1 cellular context compared by ENCODE assay signal in genomic region chr10:115050375-115050960, GRCh38.
TF ChIP-seq lines count a peak whose summit lies in the region.

No MANE protein-coding gene starts in this region.

TF ChIP-seq in K562, 482 proteins besides CTCF, POLR2A, EP300 and RAD21:
- TF ChIP-seq AFF1 (IDR thresholded peaks at IDR 0.05; ENCODE audit: low read depth in 1 of 2, partially characterized antibody in 2 of 2) (no peak), ZNF79 (CRISPR knock-in tag; IDR thresholded peaks at IDR 0.05; ENCODE audit: low read depth) (peak; percentile 47; the same call in 1 of the 2 replicates), E2F3 (CRISPR knock-in tag; IDR thresholded peaks at IDR 0.05) (0 out of 2 replicates have a peak, but pooled peaks have one; percentile 7), ZNF589 (CRISPR knock-in tag; IDR thresholded peaks at IDR 0.05; ENCODE audit: low read depth) (peak; percentile 49; the same call in 1 of the 2 replicates), ETV1 (tag; conservative IDR thresholded peaks at IDR 0.05; ENCODE audit: low read depth) (0 out of 2 replicates have a peak, but pooled peaks have one; percentile 12), SNAPC5 (CRISPR knock-in tag; IDR thresholded peaks at IDR 0.05) (no peak), ZNF175 (CRISPR knock-in tag; IDR thresholded peaks at IDR 0.05; ENCODE audit: low read depth) (0 out of 2 replicates have a peak, but pooled peaks have one; percentile 30), ZNF174 (CRISPR knock-in tag; IDR thresholded peaks at IDR 0.05) (no peak), RBM14 (IDR thresholded peaks at IDR 0.05; ENCODE audit: borderline replicate concordance, insufficient read depth, low read depth, low read length) (no peak), CBFA2T2 (conservative IDR thresholded peaks at IDR 0.05) (no peak), MBD1 (CRISPR knock-in tag; IDR thresholded peaks at IDR 0.05) (no peak), NR2C1 (IDR thresholded peaks at IDR 0.05) (no peak), NR2C1 (tag; IDR thresholded peaks at IDR 0.05) (peak; percentile 47; the same call in 1 of the 2 replicates), CBX3 (IDR thresholded peaks at IDR 0.05; ENCODE audit: borderline replicate concordance in 1 of 2, low read length in 2 of 2) (no peak), ZNF76 (CRISPR knock-in tag; IDR thresholded peaks at IDR 0.05; ENCODE audit: borderline replicate concordance) (0 out of 2 replicates have a peak, but pooled peaks have one; percentile 37), SMARCE1 (IDR thresholded peaks at IDR 0.05) (no peak), ZNF740 (CRISPR knock-in tag; IDR thresholded peaks at IDR 0.05) (no peak), ZNF740 (tag; IDR thresholded peaks at IDR 0.05) (peak in 1 of 2 experiments; percentile 77; a peak in 2 of 4 replicates), ZNF639 (CRISPR knock-in tag; conservative IDR thresholded peaks at IDR 0.05 in 1 of 2, IDR thresholded peaks at IDR 0.05 in 1 of 2) (0 out of 4 replicates have a peak, but pooled peaks of 1 of the 2 experiments have one; percentile 58), ZNF395 (CRISPR knock-in tag; IDR thresholded peaks at IDR 0.05) (0 out of 2 replicates have a peak, but pooled peaks have one; percentile 27), BACH1 (tag; IDR thresholded peaks at IDR 0.05) (peak; percentile 32; the same call in 1 of the 2 replicates), SMAD3 (CRISPR knock-in tag; conservative IDR thresholded peaks at IDR 0.05) (peak; percentile 45; the same call in 1 of the 2 replicates), FOS (IDR thresholded peaks at IDR 0.05; ENCODE audit: extremely low read depth, insufficient read length) (no peak), NR4A1 (CRISPR knock-in tag; IDR thresholded peaks at IDR 0.05) (no peak), NR4A1 (tag; IDR thresholded peaks at IDR 0.05) (0 out of 2 replicates have a peak, but pooled peaks have one; percentile 40), ZNF239 (CRISPR knock-in tag; IDR thresholded peaks at IDR 0.05) (peak; percentile 39; the same call in 1 of the 2 replicates), ZNF766 (CRISPR knock-in tag; conservative IDR thresholded peaks at IDR 0.05) (0 out of 2 replicates have a peak, but pooled peaks have one; percentile 35), SRF (CRISPR knock-in tag; IDR thresholded peaks at IDR 0.05) (peak in 1 of 2 experiments; percentile 58; a peak in 1 of 4 replicates)
